8 cellular contexts compared by ENCODE assay signal in the genomic region with DNA sequence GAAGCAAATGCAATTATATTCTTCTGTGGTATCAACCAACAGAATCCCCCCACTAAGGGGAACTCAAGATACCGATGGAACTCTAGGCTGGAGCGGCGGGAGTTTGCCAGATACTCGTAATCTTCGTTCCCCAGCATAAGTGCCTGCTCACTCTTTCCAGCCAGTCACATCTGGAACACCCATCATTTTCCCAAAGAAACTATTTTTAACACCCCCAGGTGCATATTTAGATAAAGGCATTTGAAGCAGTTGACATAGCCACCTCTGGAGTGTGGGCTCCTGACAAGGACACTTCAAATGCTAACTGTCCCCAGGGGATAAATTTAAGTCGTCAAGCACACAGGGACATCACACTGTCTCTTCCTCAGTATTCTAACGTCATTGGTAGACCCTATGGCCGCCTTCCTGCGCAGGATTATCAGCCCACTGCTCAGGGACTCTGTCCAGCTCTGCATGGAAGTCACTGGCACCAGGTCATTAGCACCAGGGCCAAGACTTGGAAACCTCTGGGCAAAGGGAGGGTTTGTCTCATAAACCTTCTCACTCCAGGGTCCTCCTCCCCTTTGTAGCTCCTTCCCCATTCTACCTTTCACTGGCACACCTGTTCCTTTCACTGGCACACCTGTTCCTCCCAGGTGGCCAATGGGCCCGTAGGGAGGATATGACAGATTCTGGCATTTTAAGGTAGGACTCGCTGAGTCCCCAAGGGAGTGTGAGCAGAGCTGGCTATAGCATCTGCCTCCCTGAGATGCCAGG. TPM values are rescaled to one million over a fixed set of nuclear protein-coding genes. Genes with fewer than 3 reads are reported as not detected.
A peak's percentile ranks its signal among the peaks of the same experiment; 100 is the strongest.
DNase-seq lines count a peak whose midpoint lies in the region; ATAC-seq and TF ChIP-seq lines count a peak whose summit lies in the region.

No MANE protein-coding gene starts in this region.

- CTCF ChIA-PET in AG04450 (lab: Charles Lee), result interaction anchor here (1.0 to 7.1 kb wide), 4 partner anchors 10 to 46 kb away, joined by 5 to 73 read pairs (median 12); no protein-coding TSS in a partner anchor

- H3K27me3 ChIP-seq in AG04450 (ENCODE audit: control insufficient read depth, insufficient read depth, low read length) (no peaks in the 10 kb centered on the region), HUES6 (ENCODE audit: control insufficient read depth, insufficient read depth, low read length) (peaks cover 13% of the 10 kb centered on the region), brain microvascular endothelial cell (replicated peaks) (no peaks in the 10 kb centered on the region), mononuclear cell (ENCODE audit: insufficient read depth, low read length) (no peaks in the 10 kb centered on the region)

- H3K4me1 ChIP-seq in HUES6 (ENCODE audit: control insufficient read depth, insufficient read depth, low read length) (peaks cover 42% of the 10 kb centered on the region), mononuclear cell (ENCODE audit: insufficient read depth, low read length) (peaks cover 19% of the 10 kb centered on the region)

- POLR2A ChIA-PET in AG04450 (lab: Yijun Ruan, JAX), result interaction anchor here (1.8 to 3.0 kb wide), 2 partner anchors 28 to 46 kb away, joined by 5 to 13 read pairs; no protein-coding TSS in a partner anchor

- in situ Hi-C loops in brain microvascular endothelial cell (cut with HindIII; ENCODE audit: low pct_ligation_motif_present, low sequenced_read_pairs), result no loop called here

- peak overlapping the region; percentile 65 for H3K9ac ChIP-seq in HUES6 (ENCODE audit: low read length)

- ATAC-seq in GM21360 (IDR thresholded peaks at IDR 0.05; ENCODE audit: unreplicated experiment) (no peak), esophagus mucosa (no peak), HG03342 (IDR thresholded peaks at IDR 0.05; ENCODE audit: unreplicated experiment) (no peak)

- H3K27ac ChIP-seq in AG04450 (ENCODE audit: low read depth, low read length) (peak overlapping the region; percentile 65), HUES6 (ENCODE audit: low read depth, low read length) (no peak overlapping the region), brain microvascular endothelial cell (peak overlapping the region; percentile 68)

- no peaks in the 10 kb centered on the region for H3K36me3 ChIP-seq in HUES6 (ENCODE audit: control insufficient read depth, insufficient read depth, low read length)
- no peaks in the 10 kb centered on the region for H3K36me3 ChIP-seq in brain microvascular endothelial cell (replicated peaks)

- TF ChIP-seq CTCF in AG04450 (IDR thresholded peaks at IDR 0.05; ENCODE audit: low read depth, low read length) (no peak), brain microvascular endothelial cell (IDR thresholded peaks at IDR 0.05; ENCODE audit: low read depth, low read length, missing control alignments) (no peak)

- H3K4me3 ChIP-seq in AG04450 (ENCODE audit: low read depth, low read length), result peak overlapping the region; percentile 59
- H3K4me3 ChIP-seq in HUES6 (ENCODE audit: low read depth, low read length), result peak overlapping the region; percentile 71
- peak overlapping the region; percentile 58 for H3K4me3 ChIP-seq in brain microvascular endothelial cell (ENCODE audit: low read depth, low read length)
- H3K4me3 ChIP-seq in mononuclear cell (ENCODE audit: low read length), result peak overlapping the region; percentile 56

- H3K9me3 ChIP-seq in AG04450 (ENCODE audit: control insufficient read depth, insufficient read depth, low read length) (no peaks in the 10 kb centered on the region), HUES6 (ENCODE audit: control insufficient read depth, insufficient read depth, low read depth, low read length) (peaks cover 2% of the 10 kb centered on the region; the same call in 1 of the 2 replicates), mononuclear cell (ENCODE audit: low read depth, low read length) (no peaks in the 10 kb centered on the region)

- DNase-seq in AG04450 (ENCODE audit: low read depth, low spot score), result no peak
- DNase-seq in brain microvascular endothelial cell, result no peak
- no peak for DNase-seq in A172 (ENCODE audit: low spot score)

RNA-seq across cellular contexts. Expression of gene H3-3A, which starts 48.8 kb away (rescaled TPM):
- polyA plus RNA-seq in AG04450 (2011; rRNA removed), result 260 and 330 TPM in 2 replicates
- 42.3 and 55.1 TPM in 2 replicates for polyA minus RNA-seq in AG04450 (2011; rRNA and poly(A)+ RNA removed)
- total RNA-seq in mononuclear cell, result 399 TPM
- 457 TPM for total RNA-seq in esophagus mucosa
- 429 and 466 TPM in 2 replicates for total RNA-seq in A172 (2014; rRNA removed; shearing (Covaris generic))
